8 cellular contexts compared by ENCODE assay signal in the genomic region with DNA sequence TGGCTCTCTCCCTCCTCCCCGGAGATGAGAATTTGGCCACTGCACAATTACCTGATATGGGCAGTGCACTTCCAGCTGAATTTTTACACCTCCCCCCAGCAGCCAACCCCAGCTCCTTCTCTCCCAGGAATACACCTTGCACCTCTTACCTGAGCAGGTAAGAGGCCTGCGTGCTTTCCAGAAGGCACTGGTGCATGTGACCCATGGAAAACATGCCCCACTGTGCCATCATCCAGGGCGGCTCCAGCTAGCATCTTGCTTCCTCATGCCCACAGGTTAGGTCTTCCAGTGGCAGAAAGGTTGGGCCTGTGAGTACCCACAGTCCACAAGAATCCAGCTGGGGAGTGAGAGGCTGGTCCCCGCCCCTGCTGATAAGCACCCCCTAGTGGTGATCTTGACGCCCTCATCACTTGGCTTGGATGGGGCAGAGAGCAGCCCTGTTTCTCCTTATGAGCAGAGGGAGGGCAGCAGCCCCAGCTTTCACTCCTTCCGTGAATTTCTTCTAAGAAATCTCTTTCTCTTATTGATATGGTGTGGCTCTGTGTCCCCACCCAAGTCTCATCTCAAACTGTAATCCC. TPM values are rescaled to one million over a fixed set of nuclear protein-coding genes. Genes with fewer than 3 reads are reported as not detected.
DNase-seq lines count a peak whose midpoint lies in the region; ATAC-seq and TF ChIP-seq lines count a peak whose summit lies in the region.

No MANE protein-coding gene starts in this region.

- no peak overlapping the region for H3K4me3 Mint-ChIP-seq in CD4-positive, alpha-beta T cell
- H3K4me3 Mint-ChIP-seq in activated naive CD8-positive, alpha-beta T cell treated with anti-CD3 and anti-CD28 coated beads for 36 hours = no peak overlapping the region

- ATAC-seq in CD4-positive, alpha-beta T cell (ENCODE audit: poor library complexity) = peak; percentile 48
- no peak for ATAC-seq in HG02885 (IDR thresholded peaks at IDR 0.05; ENCODE audit: poor library complexity, unreplicated experiment)
- no peak for ATAC-seq in HG02981 (IDR thresholded peaks at IDR 0.05; ENCODE audit: unreplicated experiment)

- no peaks in the 10 kb centered on the region for H3K9me3 Mint-ChIP-seq in CD4-positive, alpha-beta T cell
- no peaks in the 10 kb centered on the region for H3K9me3 Mint-ChIP-seq in activated naive CD8-positive, alpha-beta T cell treated with anti-CD3 and anti-CD28 coated beads for 36 hours

- no peak overlapping the region for H3K9ac ChIP-seq in GM23248

- H3K4me3 ChIP-seq in GM23248 (no peak overlapping the region), SJCRH30 (no peak overlapping the region)

- CTCF ChIA-PET in CD4-positive, alpha-beta T cell (lab: Charles Lee) = interaction anchor here (0.6 to 1.2 kb wide), 5 partner anchors 50 to 353 kb away, joined by 3 to 4 read pairs (median 3); no protein-coding TSS in a partner anchor

- H3K27me3 Mint-ChIP-seq in CD4-positive, alpha-beta T cell = no peaks in the 10 kb centered on the region
- peaks cover 3% of the 10 kb centered on the region for H3K27me3 Mint-ChIP-seq in activated naive CD8-positive, alpha-beta T cell treated with anti-CD3 and anti-CD28 coated beads for 36 hours

- POLR2A ChIA-PET in CD4-positive, alpha-beta T cell (lab: Charles Lee) = interaction anchor here (0.6 kb wide), 1 partner anchor 98 kb away, joined by 3 read pairs; no protein-coding TSS in a partner anchor

- no peaks in the 10 kb centered on the region for H3K4me1 Mint-ChIP-seq in CD4-positive, alpha-beta T cell (ENCODE audit: low read depth)
- H3K4me1 Mint-ChIP-seq in activated naive CD8-positive, alpha-beta T cell treated with anti-CD3 and anti-CD28 coated beads for 36 hours = no peaks in the 10 kb centered on the region

- no peaks in the 10 kb centered on the region for H4K20me1 ChIP-seq in GM23248 (ENCODE audit: insufficient read depth)

- no peaks in the 10 kb centered on the region for H3K4me1 ChIP-seq in GM23248 (ENCODE audit: insufficient read depth)
- no peaks in the 10 kb centered on the region for H3K4me1 ChIP-seq in SJCRH30

- H3K36me3 ChIP-seq in GM23248 (ENCODE audit: low read depth) (no peaks in the 10 kb centered on the region), SJCRH30 (no peaks in the 10 kb centered on the region)

- no peak overlapping the region for H3K4me2 ChIP-seq in GM23248 (ENCODE audit: unreplicated experiment)

- no peaks in the 10 kb centered on the region for H3F3A ChIP-seq in GM23248 (ENCODE audit: insufficient read depth)

- H3K27ac ChIP-seq in CD4-positive, alpha-beta T cell (ENCODE audit: low read depth, low read length) = no peak overlapping the region
- no peak overlapping the region for H3K27ac ChIP-seq in GM23248
- H3K27ac ChIP-seq in SJCRH30 = no peak overlapping the region

- H2AFZ ChIP-seq in GM23248 = no peak overlapping the region

- intact Hi-C loops in CD4-positive, alpha-beta T cell (cut with DNase I, micrococcal nuclease) = no loop called here

- 56 to 57% methylated on average over 6 of the region's 6 CpGs for WGBS in GM23248 (ENCODE audit: low coverage in 1 of 2, low lambda C conversion rate in 2 of 2, missing lambda C conversion rate in 2 of 2), 2 experiments

- in situ Hi-C loops in GM23248 (cut with MboI) = no loop called here

- H3K36me3 Mint-ChIP-seq in CD4-positive, alpha-beta T cell (ENCODE audit: low read depth) = no peaks in the 10 kb centered on the region
- H3K36me3 Mint-ChIP-seq in activated naive CD8-positive, alpha-beta T cell treated with anti-CD3 and anti-CD28 coated beads for 36 hours = no peaks in the 10 kb centered on the region

- DNase-seq in CD4-positive, alpha-beta T cell = peak in 9 of 10 experiments; percentile 4 to 42 (median 20)
- DNase-seq in GM23248 (peak; percentile 26), SJCRH30 (peak; percentile 13 to 42), mucosa of gallbladder (ENCODE audit: low spot score) (peak; percentile 19), Ammon's horn (ENCODE audit: low spot score) (no peak)
- DNase-seq in activated naive CD8-positive, alpha-beta T cell treated with anti-CD3 and anti-CD28 coated beads for 36 hours = peak; percentile 7

- no peaks in the 10 kb centered on the region for H3K27me3 ChIP-seq in CD4-positive, alpha-beta T cell (ENCODE audit: control insufficient read depth, insufficient read depth, low read length)
- H3K27me3 ChIP-seq in GM23248 (replicated peaks; ENCODE audit: insufficient read depth) (no peaks in the 10 kb centered on the region), SJCRH30 (no peaks in the 10 kb centered on the region)

- H3K79me2 ChIP-seq in GM23248 (ENCODE audit: insufficient read depth) = no peaks in the 10 kb centered on the region

- no peak overlapping the region for H3K27ac Mint-ChIP-seq in CD4-positive, alpha-beta T cell
- no peak overlapping the region for H3K27ac Mint-ChIP-seq in activated naive CD8-positive, alpha-beta T cell treated with anti-CD3 and anti-CD28 coated beads for 36 hours

- peak; percentile 22 for TF ChIP-seq CTCF in CD4-positive, alpha-beta T cell (IDR thresholded peaks at IDR 0.05)

- H3K9me3 ChIP-seq in CD4-positive, alpha-beta T cell (ENCODE audit: control insufficient read depth, low read length) = no peaks in the 10 kb centered on the region
- H3K9me3 ChIP-seq in GM23248 (ENCODE audit: low read depth) (no peaks in the 10 kb centered on the region), SJCRH30 (replicated peaks) (no peaks in the 10 kb centered on the region)

- no peaks in the 10 kb centered on the region for H3K9me2 ChIP-seq in GM23248 (ENCODE audit: insufficient read depth)

RNA-seq across cellular contexts. Expression of a gene that starts 57.8 kb away (rescaled TPM):
- total RNA-seq in CD4-positive, alpha-beta T cell = 1 to 10 TPM; 1.5 to 1.7 TPM
- 0.86 and 2.3 TPM in 2 replicates for total RNA-seq in GM23248 (2014; rRNA removed; shearing (Covaris generic))
- polyA plus RNA-seq in GM23248 (2016; fragmentation: Nextera tagmentation; extraction: Ambion mirVana) = 1.3 and 1.7 TPM in 2 replicates
- 3.8 and 4.3 TPM in 2 replicates for total RNA-seq in SJCRH30 (2014; rRNA removed; shearing (Covaris generic))
- total RNA-seq in activated naive CD8-positive, alpha-beta T cell treated with anti-CD3 and anti-CD28 coated beads for 36 hours = 1 to 10 TPM; 1.6 TPM
- 7.4 TPM for total RNA-seq in mucosa of gallbladder
